In genomic region chr15:59687831-59688230, GRCh38 we compare ENCODE assay signal across 8 cellular contexts. TPM values are rescaled to one million over a fixed set of nuclear protein-coding genes. Genes with fewer than 3 reads are reported as not detected.
DNase-seq lines count a peak whose midpoint lies in the region; ATAC-seq and TF ChIP-seq lines count a peak whose summit lies in the region.

No MANE protein-coding gene starts in this region.

- H3K4me3 ChIP-seq in AG04450 (ENCODE audit: low read depth, low read length), result peak overlapping the region; percentile 94
- peak overlapping the region; percentile 81 to 96 (median 92) for H3K4me3 ChIP-seq in Peyer's patch
- peak overlapping the region; percentile 96 for H3K4me3 ChIP-seq in coronary artery
- peak overlapping the region; percentile 91 to 97 for H3K4me3 ChIP-seq in mucosa of rectum (ENCODE audit: low read length in 2 of 2)

- H3K9me3 ChIP-seq in AG04450 (ENCODE audit: control insufficient read depth, insufficient read depth, low read length) (no peaks in the 10 kb centered on the region; the same call in 1 of the 2 replicates), Peyer's patch (no peaks in the 10 kb centered on the region), mucosa of rectum (ENCODE audit: control insufficient read depth in 2 of 2, low read length in 2 of 2) (no peaks in the 10 kb centered on the region)

- no peak for TF ChIP-seq POLR2A in Peyer's patch (IDR thresholded peaks at IDR 0.05)

- peak overlapping the region; percentile 98 to 100 for H3K9ac ChIP-seq in mucosa of rectum (ENCODE audit: low read depth in 1 of 2, low read length in 2 of 2)

- CTCF ChIA-PET in AG04450 (lab: Charles Lee), result interaction anchor here (0.7 kb wide), 1 partner anchor 783 kb away, joined by 7 read pairs; no protein-coding TSS in a partner anchor

- peaks cover 0 to 5% (median 0%) of the 10 kb centered on the region in 3 donors for H3K36me3 ChIP-seq in Peyer's patch
- peaks cover 5 to 7% of the 10 kb centered on the region in 2 donors for H3K36me3 ChIP-seq in mucosa of rectum (ENCODE audit: control insufficient read depth in 2 of 2, insufficient read depth in 2 of 2, low read length in 2 of 2)

- H3K27ac ChIP-seq in AG04450 (ENCODE audit: low read depth, low read length), result peak overlapping the region; percentile 52
- peak overlapping the region; percentile 98 to 100 (median 100) for H3K27ac ChIP-seq in Peyer's patch
- H3K27ac ChIP-seq in coronary artery, result peak overlapping the region; percentile 99
- peak overlapping the region; percentile 100 for H3K27ac ChIP-seq in mucosa of rectum (ENCODE audit: low read depth in 2 of 2, low read length in 2 of 2)

- in situ Hi-C loops in GM13976 (cut with MboI; ENCODE audit: low sequenced_read_pairs, unreplicated experiment), result no loop called here

- no peaks in the 10 kb centered on the region for H3K27me3 ChIP-seq in AG04450 (ENCODE audit: control insufficient read depth, insufficient read depth, low read length)
- H3K27me3 ChIP-seq in Peyer's patch, result no peaks in the 10 kb centered on the region
- no peaks in the 10 kb centered on the region for H3K27me3 ChIP-seq in mucosa of rectum (ENCODE audit: control insufficient read depth in 2 of 2, insufficient read depth in 2 of 2, low read length in 2 of 2)

- TF ChIP-seq CTCF in AG04450 (IDR thresholded peaks at IDR 0.05; ENCODE audit: low read depth, low read length) (no peak), GM13976 (IDR thresholded peaks at IDR 0.05; ENCODE audit: borderline replicate concordance, control extremely low read depth, extremely low read depth, insufficient read depth, missing control alignments) (no peak), Peyer's patch (IDR thresholded peaks at IDR 0.05) (peak in 1 of 6 experiments; percentile 35), coronary artery (IDR thresholded peaks at IDR 0.05) (no peak)

- POLR2A ChIA-PET in AG04450 (lab: Yijun Ruan, JAX), result interaction anchor here (2.3 kb wide), 1 partner anchor 30 kb away, joined by 7 read pairs; the partner anchor contains the start of gene GTF2A2

- H3K4me1 ChIP-seq in Peyer's patch, result peaks cover 3 to 22% (median 4%) of the 10 kb centered on the region in 4 donors
- H3K4me1 ChIP-seq in mucosa of rectum (ENCODE audit: control insufficient read depth in 2 of 2, insufficient read depth in 2 of 2, low read length in 2 of 2), result peaks cover 11 to 21% of the 10 kb centered on the region in 2 donors

- DNase-seq in AG04450 (ENCODE audit: low read depth, low spot score) (no peak), GM13976 (ENCODE audit: low spot score) (peak; percentile 23), Peyer's patch (no peak), coronary artery (ENCODE audit: low spot score) (no peak)

- ATAC-seq in HG02588 (IDR thresholded peaks at IDR 0.05; ENCODE audit: unreplicated experiment) (no peak), HG02642 (IDR thresholded peaks at IDR 0.05; ENCODE audit: poor library complexity, unreplicated experiment) (no peak), HG03439 (IDR thresholded peaks at IDR 0.05; ENCODE audit: unreplicated experiment) (no peak)

RNA-seq across cellular contexts. Expression of gene BNIP2, which starts 1.3 kb away (rescaled TPM):
- polyA plus RNA-seq in AG04450 (2011; rRNA removed), result 45.4 and 65.9 TPM in 2 replicates
- polyA minus RNA-seq in AG04450 (2011; rRNA and poly(A)+ RNA removed), result 22.4 and 41.8 TPM in 2 replicates
- total RNA-seq in Peyer's patch, result 100 to 1,000 TPM; 134 to 261 (median 147) TPM

RNA-seq across cellular contexts. Expression of gene GTF2A2, which starts 30.5 kb away (rescaled TPM):
- polyA plus RNA-seq in AG04450 (2011; rRNA removed), result 40.2 and 77.8 TPM in 2 replicates
- polyA minus RNA-seq in AG04450 (2011; rRNA and poly(A)+ RNA removed), result 7.5 and 8.4 TPM in 2 replicates
- total RNA-seq in Peyer's patch, result 10 to 100 TPM; 18.8 to 75.1 (median 22.9) TPM
